In genomic region chr15:59687831-59688230, GRCh38 we compare ENCODE assay signal across 8 cellular contexts. TPM values are rescaled to one million over a fixed set of nuclear protein-coding genes. Genes with fewer than 3 reads are reported as not detected.
DNase-seq lines count a peak whose midpoint lies in the region; ATAC-seq and TF ChIP-seq lines count a peak whose summit lies in the region.

No MANE protein-coding gene starts in this region.

- H3K9me3 Mint-ChIP-seq in MCF 10A (ENCODE audit: unreplicated experiment): no peaks in the 10 kb centered on the region

- H3K9me3 ChIP-seq in lower lobe of right lung (no peaks in the 10 kb centered on the region), vagina (no peaks in the 10 kb centered on the region)

- H3K4me3 ChIP-seq in lower lobe of right lung: peak overlapping the region; percentile 89
- peak overlapping the region; percentile 92 to 100 for H3K4me3 ChIP-seq in vagina

- no peak for ATAC-seq in lower lobe of right lung

- no peak for TF ChIP-seq CTCF in MCF 10A (IDR thresholded peaks at IDR 0.05; ENCODE audit: unreplicated experiment)
- TF ChIP-seq CTCF in lower lobe of right lung (IDR thresholded peaks at IDR 0.05): no peak
- no peak for TF ChIP-seq CTCF in vagina (IDR thresholded peaks at IDR 0.05)

- H3K27ac ChIP-seq in lower lobe of right lung (peak overlapping the region; percentile 100), vagina (peak overlapping the region; percentile 99)

- peaks cover 16% of the 10 kb centered on the region for H3K36me3 Mint-ChIP-seq in MCF 10A (ENCODE audit: insufficient read depth, unreplicated experiment)

- H3K27me3 Mint-ChIP-seq in MCF 10A (ENCODE audit: insufficient read depth, unreplicated experiment): no peaks in the 10 kb centered on the region

- H3K4me3 Mint-ChIP-seq in MCF 10A (ENCODE audit: unreplicated experiment): peak overlapping the region; percentile 86

- H3K27me3 ChIP-seq in lower lobe of right lung (ENCODE audit: low read depth) (no peaks in the 10 kb centered on the region), vagina (no peaks in the 10 kb centered on the region)

- CTCF ChIA-PET in MCF 10A (lab: Yijun Ruan, JAX): interaction anchor here (0.7 kb wide), 1 partner anchor 186 kb away, joined by 3 read pairs; no protein-coding TSS in a partner anchor

- peaks cover 18% of the 10 kb centered on the region for H3K4me1 Mint-ChIP-seq in MCF 10A (ENCODE audit: insufficient read depth, unreplicated experiment)

- no TSS peak for BruUV-seq in MCF 10A (replicated peaks; lab: Mats Ljungman, UMichigan)

- H3K36me3 ChIP-seq in lower lobe of right lung: no peaks in the 10 kb centered on the region
- H3K36me3 ChIP-seq in vagina: peaks cover 0 to 7% of the 10 kb centered on the region in 2 donors

- H3K4me1 ChIP-seq in lower lobe of right lung (peaks cover 49% of the 10 kb centered on the region), vagina (peaks cover 56% of the 10 kb centered on the region)

- DNase-seq in stimulated activated CD4-positive, alpha-beta T cell treated with anti-CD3 and anti-CD28 coated beads, Interleukin-1b, Interleukin-23, amount 100 ng/mL, for 48 hours: peak; percentile 20
- DNase-seq in stimulated activated CD4-positive, alpha-beta T cell treated with anti-CD3 and anti-CD28 coated beads, Interleukin-2, amount 100 ng/mL, for 24 hours: no peak
- DNase-seq in NOMO-1 treated with dmso at 0.1 percent for 144 hours (lab: John Stamatoyannopoulos, UW; ENCODE audit: unreplicated experiment) (peak; percentile 76), MCF 10A (ENCODE audit: unreplicated experiment) (peak; percentile 2), lower lobe of right lung (no peak), vagina (ENCODE audit: extremely low spot score in 2 of 2) (no peak), HuH-7 (ENCODE audit: low spot score) (no peak), ureter (ENCODE audit: low spot score) (no peak)

- POLR2A ChIA-PET in MCF 10A (lab: Yijun Ruan, JAX): interaction anchor here (0.5 to 4.5 kb wide), 23 partner anchors 10 to 791 kb away, joined by 3 to 26 read pairs (median 4); partner anchors contain the start of gene GTF2A2

- peak overlapping the region; percentile 98 for H3K27ac Mint-ChIP-seq in MCF 10A (ENCODE audit: low read depth, unreplicated experiment)

- TF ChIP-seq POLR2A in vagina (IDR thresholded peaks at IDR 0.05): no peak

- intact Hi-C loops in MCF 10A (cut with micrococcal nuclease): no loop called here
- intact Hi-C loops in lower lobe of right lung (cut with DNase I): no loop called here
- intact Hi-C loops in vagina (cut with DNase I): no loop called here

RNA-seq across cellular contexts. Expression of gene BNIP2, which starts 1.3 kb away (rescaled TPM):
- total RNA-seq in MCF 10A (2022) (80.7 and 91.5 TPM in 2 replicates), lower lobe of right lung (109 TPM), vagina (83.2 TPM), ureter (103 TPM)

RNA-seq across cellular contexts. Expression of gene GTF2A2, which starts 30.5 kb away (rescaled TPM):
- total RNA-seq in MCF 10A (2022) (152 and 165 TPM in 2 replicates), lower lobe of right lung (89.4 TPM), vagina (36.8 TPM), ureter (84.6 TPM)

Comparison
In these comparisons a context has a peak if more than half of its experiments do, and no peak if none do; other contexts are left out.
1. DNase-seq: peak in stimulated activated CD4-positive, alpha-beta T cell treated with anti-CD3 and anti-CD28 coated beads, Interleukin-1b, Interleukin-23, amount 100 ng/mL, for 48 hours (single experiment), NOMO-1 treated with dmso at 0.1 percent for 144 hours (single experiment) and MCF 10A (single experiment); none in stimulated activated CD4-positive, alpha-beta T cell treated with anti-CD3 and anti-CD28 coated beads, Interleukin-2, amount 100 ng/mL, for 24 hours (0 of 2), lower lobe of right lung (single experiment), vagina (0 of 2), HuH-7 (single experiment) and ureter (single experiment).